ENCODE assay signal across 20 cellular contexts in genomic region chr3:182970811-182971418, GRCh38. TPM values are rescaled to one million over a fixed set of nuclear protein-coding genes. Genes with fewer than 3 reads are reported as not detected.
A peak's percentile ranks its signal among the peaks of the same experiment; 100 is the strongest.
DNase-seq lines count a peak whose midpoint lies in the region; ATAC-seq, FAIRE-seq and TF ChIP-seq lines count a peak whose summit lies in the region.
"Had no signal": no experiment of that assay in that cellular context is flagged by ENCODE, and none has a peak within 500 bp of the region (broad histone marks: within the 10 kb centered on the region; RNA-seq: fewer than 3 reads in every experiment).

No MANE protein-coding gene starts in this region.

- H3K9me3 ChIP-seq in OCI-LY3 (ENCODE audit: insufficient read depth, low read length) (no peaks in the 10 kb centered on the region), left lung (no peaks in the 10 kb centered on the region)

- no peak for TF ChIP-seq POLR2A in H54 (IDR thresholded peaks at IDR 0.05; ENCODE audit: low read depth, low read length)

- peak overlapping the region; percentile 92 for H3K4me2 ChIP-seq in OCI-LY3 (ENCODE audit: low read length)

- ATAC-seq in left lung, result no peak
- ATAC-seq: stimulated activated memory B cell treated with anti-CD40 and anti-IgM and Interleukin-4, amounts not matched to agents 10 μg/mL and 1 μg/mL and 100 μg/mL, for 72 hours had no signal

- DNase-seq in H54 (ENCODE audit: insufficient read length, low spot score), result no peak
- DNase-seq in epithelial cell of esophagus (ENCODE audit: low read depth), result peak; percentile 36
- DNase-seq in mucosa of gallbladder (ENCODE audit: low spot score), result peak; percentile 33
- DNase-seq in left lung, result no peak
- no peak for DNase-seq in DMS114 treated with DMSO at 0.1 percent for 48 hours (lab: John Stamatoyannopoulos, UW; ENCODE audit: unreplicated experiment)
- no peak for DNase-seq in stimulated activated CD8-positive, alpha-beta memory T cell treated with anti-CD3 and anti-CD28 coated beads, Interleukin-4, amount 100 ng/mL, for 48 hours
- DNase-seq in GM10248 (ENCODE audit: extremely low spot score), result no peak
- DNase-seq: activated CD4-positive, alpha-beta T cell treated with anti-CD3 and anti-CD28 coated beads for 48 hours; activated effector memory CD4-positive, alpha-beta T cell treated with Interleukin-2 at 50 U/mL for 16 hours; KG1; midbrain; MV-4-11; NCI-H187; NCI-H2227 treated with DMSO at 0.1 percent for 48 hours; NCI-H774; posterior cingulate gyrus; SIG-M5 had no signal

- H3K36me3 ChIP-seq in OCI-LY3 (replicated peaks; ENCODE audit: low read depth, low read length), result no peaks in the 10 kb centered on the region
- H3K36me3 ChIP-seq in left lung, result no peaks in the 10 kb centered on the region

- peak; percentile 80 for FAIRE-seq in H54 (lab: Jason Lieb, UNC)

- H3K27ac ChIP-seq in OCI-LY3 (ENCODE audit: low read length) (peak overlapping the region; percentile 93), left lung (no peak overlapping the region)
- H3K27ac ChIP-seq: coronary artery had no signal

- no peak overlapping the region for H2AFZ ChIP-seq in OCI-LY3 (ENCODE audit: low read depth, low read length)

- H3K4me3 ChIP-seq in OCI-LY3 (ENCODE audit: low read length) (peak overlapping the region; percentile 35), epithelial cell of esophagus (ENCODE audit: low read length) (no peak overlapping the region), left lung (no peak overlapping the region)
- H3K4me3 ChIP-seq: coronary artery had no signal

- H4K20me1 ChIP-seq in OCI-LY3 (ENCODE audit: insufficient read depth, low read length), result peaks cover 13% of the 10 kb centered on the region

- peaks cover 75% of the 10 kb centered on the region for H3K4me1 ChIP-seq in OCI-LY3 (ENCODE audit: low read length)
- peaks cover 0 to 34% of the 10 kb centered on the region in 2 donors for H3K4me1 ChIP-seq in left lung

- TF ChIP-seq CTCF in OCI-LY3 (IDR thresholded peaks at IDR 0.05; ENCODE audit: low read depth, low read length), result no peak
- no peak for TF ChIP-seq CTCF in epithelial cell of esophagus (IDR thresholded peaks at IDR 0.05; ENCODE audit: insufficient read depth, low read depth, low read length, missing control alignments)
- no peak for TF ChIP-seq CTCF in left lung (IDR thresholded peaks at IDR 0.05)
- no peak for TF ChIP-seq CTCF in GM10248 (IDR thresholded peaks at IDR 0.05; ENCODE audit: control extremely low read depth, extremely low read depth, low read depth, missing control alignments)

- peaks cover 95% of the 10 kb centered on the region for H3K79me2 ChIP-seq in OCI-LY3 (ENCODE audit: low read length)

- no peaks in the 10 kb centered on the region for H3K27me3 ChIP-seq in OCI-LY3 (ENCODE audit: low read depth, low read length)
- H3K27me3 ChIP-seq in left lung, result no peaks in the 10 kb centered on the region

- POLR2A ChIA-PET in GM10248 (lab: Yijun Ruan, JAX), result no interaction called here

- peak overlapping the region; percentile 80 for H3K9ac ChIP-seq in OCI-LY3 (ENCODE audit: low read length)

- CTCF ChIA-PET in GM10248 (lab: Yijun Ruan, JAX), result interaction anchor here (1.3 to 3.1 kb wide), 6 partner anchors 8 to 257 kb away, joined by 4 to 11 read pairs (median 7); no protein-coding TSS in a partner anchor

- intact Hi-C loops in left lung (cut with DNase I), result no loop called here

RNA-seq across cellular contexts. Expression of gene DCUN1D1, which starts 9.4 kb away (rescaled TPM):
- total RNA-seq in mucosa of gallbladder (45.8 TPM), left lung (10 to 100 TPM; 39.4 to 47.4 TPM)

Comparison
In these comparisons a context has a peak if more than half of its experiments do, and no peak if none do; other contexts are left out.
1. DNase-seq: peak in epithelial cell of esophagus (single experiment) and mucosa of gallbladder (single experiment); none in H54 (single experiment), left lung (0 of 2), DMS114 treated with DMSO at 0.1 percent for 48 hours (single experiment), stimulated activated CD8-positive, alpha-beta memory T cell treated with anti-CD3 and anti-CD28 coated beads, Interleukin-4, amount 100 ng/mL, for 48 hours (single experiment) and GM10248 (single experiment).